8 cellular contexts compared by ENCODE assay signal in genomic region chr14:58298477-58298879, GRCh38. TPM values are rescaled to one million over a fixed set of nuclear protein-coding genes. Genes with fewer than 3 reads are reported as not detected.
DNase-seq lines count a peak whose midpoint lies in the region; TF ChIP-seq lines count a peak whose summit lies in the region.

Gene ARID4A, plus strand, starts transcription at chr14:58298555. Its CDS starts 1,300 bp downstream, at chr14:58299855.

- H3K27ac ChIP-seq in C4-2B (peak within 1 kb of the TSS; percentile 82), Peyer's patch (peak within 1 kb of the TSS; percentile 93 to 98 (median 96))

- DNase-seq in Peyer's patch (peak; percentile 87 to 96 (median 91)), anterior cingulate cortex (lab: John Stamatoyannopoulos, UW) (peak in 33 of 58 donors; percentile 78 to 99 (median 97)), immature natural killer cell (no peak), NCI-H82 (lab: John Stamatoyannopoulos, UW) (no peak), RKO (ENCODE audit: low spot score) (no peak), NCI-H345 (lab: John Stamatoyannopoulos, UW) (no peak)
- peak; percentile 53 to 73 for DNase-seq in stimulated activated CD4-positive, alpha-beta T cell treated with anti-CD3 and anti-CD28 coated beads, Interleukin-15, amount 100 ng/mL, for 1 hour (ENCODE audit: low read depth in 1 of 2, low spot score in 1 of 2)

- H3K36me3 Mint-ChIP-seq in immature natural killer cell: peaks cover 0 to 13% (median 10%) of the 10 kb centered on the region in 3 donors

- H3K27me3 ChIP-seq in Peyer's patch: no peaks in the 10 kb centered on the region

- H3K4me3 ChIP-seq in Peyer's patch: peak within 1 kb of the TSS; percentile 77 to 86 (median 86)

- peak within 1 kb of the TSS; percentile 97 to 99 (median 98) for H3K4me3 Mint-ChIP-seq in immature natural killer cell

- H3K36me3 ChIP-seq in Peyer's patch: peaks cover 0 to 35% (median 0%) of the 10 kb centered on the region in 3 donors

- H3K9me3 ChIP-seq in Peyer's patch: no peaks in the 10 kb centered on the region

- peaks cover 3 to 7% (median 7%) of the 10 kb centered on the region in 3 donors for H3K27me3 Mint-ChIP-seq in immature natural killer cell (ENCODE audit: low read depth in 3 of 3)

- no peak for TF ChIP-seq CTCF in C4-2B (conservative IDR thresholded peaks at IDR 0.05)
- no peak for TF ChIP-seq CTCF in Peyer's patch (IDR thresholded peaks at IDR 0.05)

- H3K27ac Mint-ChIP-seq in immature natural killer cell: peak within 1 kb of the TSS in 2 of 6 donors; percentile 95 to 97

- peaks cover 0 to 11% (median 0%) of the 10 kb centered on the region in 4 donors for H3K4me1 ChIP-seq in Peyer's patch

- peak; percentile 90 to 96 for TF ChIP-seq POLR2A in Peyer's patch (IDR thresholded peaks at IDR 0.05)

- H3K9me3 Mint-ChIP-seq in immature natural killer cell: no peaks in the 10 kb centered on the region

- peaks cover 28 to 34% of the 10 kb centered on the region in 2 donors for H3K4me1 Mint-ChIP-seq in immature natural killer cell

RNA-seq across cellular contexts. Expression of gene ARID4A, which starts in this region (rescaled TPM):
- 10 to 100 TPM; 22.9 to 66.0 (median 26.7) TPM for total RNA-seq in Peyer's patch
- polyA plus RNA-seq in immature natural killer cell: 10 to 100 TPM in 2 of 3 donors, 1 to 10 TPM in 1; 2.6 to 29.9 (median 13.3) TPM

Comparison
In these comparisons a context has a peak if more than half of its experiments do, and no peak if none do; other contexts are left out.
1. DNase-seq: peak in Peyer's patch (3 of 3), anterior cingulate cortex (33 of 58) and stimulated activated CD4-positive, alpha-beta T cell treated with anti-CD3 and anti-CD28 coated beads, Interleukin-15, amount 100 ng/mL, for 1 hour (2 of 2); none in immature natural killer cell (0 of 3), NCI-H82 (single experiment), RKO (single experiment) and NCI-H345 (single experiment).